8 cellular contexts compared by ENCODE assay signal in the genomic region with DNA sequence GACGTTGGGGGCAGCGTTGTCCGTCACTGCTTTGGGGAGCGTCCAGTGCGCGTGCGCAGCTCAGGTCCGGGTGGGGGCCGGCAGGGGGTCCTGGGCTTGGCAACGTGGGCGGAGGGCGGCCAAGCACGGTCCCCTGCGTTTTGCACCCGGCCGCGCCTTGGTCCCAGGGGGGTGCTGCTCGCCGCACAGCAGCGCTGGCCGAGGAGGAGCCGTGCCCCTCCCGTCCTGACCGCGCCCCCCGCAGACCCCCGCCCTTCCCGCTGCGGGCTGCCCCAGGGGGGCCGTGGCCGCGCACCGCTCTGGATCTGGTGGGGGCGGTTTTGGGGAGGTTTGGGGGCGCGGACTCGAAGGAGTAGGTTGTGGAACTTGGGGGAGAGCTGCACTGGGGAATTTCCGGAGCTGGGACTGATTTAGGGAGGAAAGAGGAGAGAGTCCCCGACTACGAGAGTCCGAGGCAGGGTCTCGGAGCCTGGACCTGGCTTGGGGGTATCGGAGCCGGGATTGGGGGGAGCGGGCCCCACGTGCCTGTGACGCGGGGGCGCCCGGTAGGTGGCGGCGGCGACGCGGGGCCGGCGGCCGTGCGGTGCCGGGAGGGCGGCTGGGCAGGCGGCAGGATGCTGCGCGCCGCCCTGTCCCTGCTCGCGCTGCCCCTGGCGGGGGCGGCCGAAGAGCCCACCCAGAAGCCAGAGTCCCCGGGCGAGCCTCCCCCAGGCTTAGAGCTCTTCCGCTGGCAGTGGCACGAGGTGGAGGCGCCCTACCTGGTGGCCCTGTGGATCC. TPM values are rescaled to one million over a fixed set of nuclear protein-coding genes. Genes with fewer than 3 reads are reported as not detected.
DNase-seq lines count a peak whose midpoint lies in the region; ATAC-seq and TF ChIP-seq lines count a peak whose summit lies in the region.

A gene with protein sequence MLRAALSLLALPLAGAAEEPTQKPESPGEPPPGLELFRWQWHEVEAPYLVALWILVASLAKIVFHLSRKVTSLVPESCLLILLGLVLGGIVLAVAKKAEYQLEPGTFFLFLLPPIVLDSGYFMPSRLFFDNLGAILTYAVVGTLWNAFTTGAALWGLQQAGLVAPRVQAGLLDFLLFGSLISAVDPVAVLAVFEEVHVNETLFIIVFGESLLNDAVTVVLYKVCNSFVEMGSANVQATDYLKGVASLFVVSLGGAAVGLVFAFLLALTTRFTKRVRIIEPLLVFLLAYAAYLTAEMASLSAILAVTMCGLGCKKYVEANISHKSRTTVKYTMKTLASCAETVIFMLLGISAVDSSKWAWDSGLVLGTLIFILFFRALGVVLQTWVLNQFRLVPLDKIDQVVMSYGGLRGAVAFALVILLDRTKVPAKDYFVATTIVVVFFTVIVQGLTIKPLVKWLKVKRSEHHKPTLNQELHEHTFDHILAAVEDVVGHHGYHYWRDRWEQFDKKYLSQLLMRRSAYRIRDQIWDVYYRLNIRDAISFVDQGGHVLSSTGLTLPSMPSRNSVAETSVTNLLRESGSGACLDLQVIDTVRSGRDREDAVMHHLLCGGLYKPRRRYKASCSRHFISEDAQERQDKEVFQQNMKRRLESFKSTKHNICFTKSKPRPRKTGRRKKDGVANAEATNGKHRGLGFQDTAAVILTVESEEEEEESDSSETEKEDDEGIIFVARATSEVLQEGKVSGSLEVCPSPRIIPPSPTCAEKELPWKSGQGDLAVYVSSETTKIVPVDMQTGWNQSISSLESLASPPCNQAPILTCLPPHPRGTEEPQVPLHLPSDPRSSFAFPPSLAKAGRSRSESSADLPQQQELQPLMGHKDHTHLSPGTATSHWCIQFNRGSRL (plus strand): TSS at position 579 of the 777 bp plus-strand sequence. CDS start 36 bp downstream, at position 615.

- TF ChIP-seq POLR2A in IMR-90 (IDR thresholded peaks at IDR 0.05; ENCODE audit: low read depth, low read length) = no peak

- H3K9me3 Mint-ChIP-seq in activated naive CD8-positive, alpha-beta T cell treated with anti-CD3 and anti-CD28 coated beads, Interleukin-2, amount 50 U/mL, for 24 hours = no peaks in the 10 kb centered on the region
- H3K9me3 Mint-ChIP-seq in stimulated activated memory B cell treated with anti-CD40 and anti-IgM and Interleukin-4, amounts not matched to agents 10 μg/mL and 1 μg/mL and 100 μg/mL, for 72 hours = no peaks in the 10 kb centered on the region

- peak within 1 kb of the TSS; percentile 35 to 83 for H4K8ac ChIP-seq in IMR-90 (ENCODE audit: low read depth in 2 of 2, low read length in 2 of 2)

- H3K9me1 ChIP-seq in IMR-90 (ENCODE audit: insufficient read depth, low read length) = peaks cover 22% of the 10 kb centered on the region

- H3K4me1 ChIP-seq in IMR-90 (ENCODE audit: control insufficient read depth, insufficient read depth, low read length) (peaks cover 36% of the 10 kb centered on the region), iPS-15b (ENCODE audit: control insufficient read depth, insufficient read depth, low read length) (peaks cover 13% of the 10 kb centered on the region)

- H3K27me3 ChIP-seq in IMR-90 (ENCODE audit: control insufficient read depth, insufficient read depth, low read length) = no peaks in the 10 kb centered on the region
- H3K27me3 ChIP-seq in iPS-15b (ENCODE audit: control insufficient read depth, insufficient read depth, low read length) = peaks cover 23% of the 10 kb centered on the region

- H3K56ac ChIP-seq in IMR-90 (ENCODE audit: extremely low read depth, insufficient read depth, low read length) = peak within 1 kb of the TSS; percentile 49

- TF ChIP-seq RAD21 in IMR-90 (IDR thresholded peaks at IDR 0.05; ENCODE audit: low read length) = no peak

- H3K9me3 ChIP-seq in IMR-90 (ENCODE audit: control insufficient read depth, insufficient read depth, low read length) (no peaks in the 10 kb centered on the region), iPS-15b (ENCODE audit: control insufficient read depth, insufficient read depth, low read length) (no peaks in the 10 kb centered on the region)

- intact Hi-C loops in IMR-90 (cut with micrococcal nuclease) = loop anchor here (5.0 kb wide), 1 partner anchor 144 kb away; a partner anchor contains a TSS

- H4K5ac ChIP-seq in IMR-90 (ENCODE audit: low read depth, low read length) = peak within 1 kb of the TSS; percentile 66

- no TSS peak for BruUV-seq in IMR-90 (replicated peaks; lab: Mats Ljungman, UMichigan)

- H2AK5ac ChIP-seq in IMR-90 (ENCODE audit: low read depth, low read length) = peak within 1 kb of the TSS; percentile 93

- peak; percentile 39 for DNase-seq in EL
- DNase-seq in IMR-90 = no peak
- DNase-seq in activated naive CD8-positive, alpha-beta T cell treated with anti-CD3 and anti-CD28 coated beads, Interleukin-2, amount 50 U/mL, for 24 hours = peak; percentile 52
- no peak for DNase-seq in NCI-H446 treated with DMSO at 0.1 percent for 48 hours (lab: John Stamatoyannopoulos, UW)
- DNase-seq in globus pallidus (ENCODE audit: low spot score) = no peak

- peak within 1 kb of the TSS; percentile 67 for H3K14ac ChIP-seq in IMR-90 (replicated peaks; ENCODE audit: low read depth, low read length)

- 1% methylated on average over 33 of the region's 75 CpGs; no CpG with 5 or more reads in 1 of the 2 experiments for WGBS in IMR-90 (ENCODE audit: extremely low coverage in 2 of 2, insufficient read length in 1 of 2), 2 experiments

- POLR2A ChIA-PET in IMR-90 (lab: Charles Lee; ENCODE audit: unreplicated experiment) = interaction anchor here (0.6 kb wide), 1 partner anchor 205 kb away, joined by 3 read pairs; no protein-coding TSS in a partner anchor

- peak within 1 kb of the TSS; percentile 87 for H2AK9ac ChIP-seq in IMR-90 (replicated peaks; ENCODE audit: low read depth, low read length, poor library complexity)

- peaks cover 5% of the 10 kb centered on the region for H3K27me3 Mint-ChIP-seq in activated naive CD8-positive, alpha-beta T cell treated with anti-CD3 and anti-CD28 coated beads, Interleukin-2, amount 50 U/mL, for 24 hours
- peaks cover 30% of the 10 kb centered on the region for H3K27me3 Mint-ChIP-seq in stimulated activated memory B cell treated with anti-CD40 and anti-IgM and Interleukin-4, amounts not matched to agents 10 μg/mL and 1 μg/mL and 100 μg/mL, for 72 hours

- peak within 1 kb of the TSS; percentile 73 for H4K91ac ChIP-seq in IMR-90 (ENCODE audit: insufficient read depth, low read depth, low read length)

- H2BK5ac ChIP-seq in IMR-90 (ENCODE audit: low read depth, low read length, poor library complexity, severe bottlenecking) = peak within 1 kb of the TSS; percentile 41

- H2BK15ac ChIP-seq in IMR-90 (ENCODE audit: low read depth, low read length) = peak within 1 kb of the TSS; percentile 34; the same call in 1 of the 3 replicates

- H3K79me1 ChIP-seq in IMR-90 (ENCODE audit: low read depth in 1 of 2, low read length in 2 of 2) = peaks cover 10 to 51% of the 10 kb centered on the region in 2 experiments; a peak in 3 of 4 replicates

- H3K36me3 Mint-ChIP-seq in activated naive CD8-positive, alpha-beta T cell treated with anti-CD3 and anti-CD28 coated beads, Interleukin-2, amount 50 U/mL, for 24 hours (ENCODE audit: low read depth) = no peaks in the 10 kb centered on the region
- no peaks in the 10 kb centered on the region for H3K36me3 Mint-ChIP-seq in stimulated activated memory B cell treated with anti-CD40 and anti-IgM and Interleukin-4, amounts not matched to agents 10 μg/mL and 1 μg/mL and 100 μg/mL, for 72 hours

- H3K36me3 ChIP-seq in IMR-90 (ENCODE audit: control insufficient read depth, insufficient read depth, low read length) (no peaks in the 10 kb centered on the region), iPS-15b (ENCODE audit: control insufficient read depth, insufficient read depth, low read length) (no peaks in the 10 kb centered on the region)

- H3K4me2 ChIP-seq in IMR-90 (ENCODE audit: low read depth, low read length) = peak within 1 kb of the TSS; percentile 88

- peak within 1 kb of the TSS; percentile 24 for H2BK120ac ChIP-seq in IMR-90 (ENCODE audit: low read depth, low read length)

- peak within 1 kb of the TSS; percentile 89 for H3K4me3 Mint-ChIP-seq in activated naive CD8-positive, alpha-beta T cell treated with anti-CD3 and anti-CD28 coated beads, Interleukin-2, amount 50 U/mL, for 24 hours
- H3K4me3 Mint-ChIP-seq in stimulated activated memory B cell treated with anti-CD40 and anti-IgM and Interleukin-4, amounts not matched to agents 10 μg/mL and 1 μg/mL and 100 μg/mL, for 72 hours = peak within 1 kb of the TSS; percentile 82

- peak within 1 kb of the TSS; percentile 83 for H3K27ac Mint-ChIP-seq in activated naive CD8-positive, alpha-beta T cell treated with anti-CD3 and anti-CD28 coated beads, Interleukin-2, amount 50 U/mL, for 24 hours
- peak within 1 kb of the TSS; percentile 85 for H3K27ac Mint-ChIP-seq in stimulated activated memory B cell treated with anti-CD40 and anti-IgM and Interleukin-4, amounts not matched to agents 10 μg/mL and 1 μg/mL and 100 μg/mL, for 72 hours

- dilution Hi-C loops in IMR-90 (cut with HindIII; ENCODE audit: low sequenced_read_pairs, unreplicated experiment) = no loop called here

- peak; percentile 20; the same call in 1 of the 2 replicates for TF ChIP-seq CTCF in IMR-90 (conservative IDR thresholded peaks at IDR 0.05; ENCODE audit: low read depth, low read length)

- H2BK20ac ChIP-seq in IMR-90 (ENCODE audit: low read depth, low read length) = peak within 1 kb of the TSS; percentile 24; the same call in 1 of the 2 replicates

- H3K9ac ChIP-seq in IMR-90 (ENCODE audit: low read depth, low read length) (peak within 1 kb of the TSS; percentile 81), iPS-15b (ENCODE audit: low read depth, low read length) (no peak within 1 kb of the TSS)

- CTCF ChIA-PET in IMR-90 (lab: Yijun Ruan, JAX) = interaction anchor here (1.5 kb wide), 1 partner anchor 12 kb away, joined by 4 read pairs; no protein-coding TSS in a partner anchor

- H2AFZ ChIP-seq in IMR-90 (replicated peaks; ENCODE audit: low read length, poor library complexity) = peak within 1 kb of the TSS; percentile 90

- H3K4me3 ChIP-seq in IMR-90 (ENCODE audit: insufficient read depth, low read depth, low read length) (peak within 1 kb of the TSS; percentile 59), iPS-15b (ENCODE audit: low read depth, low read length) (peak within 1 kb of the TSS; percentile 70)

- peak; percentile 7; the same call in 1 of the 2 replicates for ATAC-seq in IMR-90 (ENCODE audit: low read depth)
- no peak for ATAC-seq in activated naive CD8-positive, alpha-beta T cell treated with anti-CD3 and anti-CD28 coated beads, Interleukin-2, amount 50 U/mL, for 24 hours
- ATAC-seq in stimulated activated memory B cell treated with anti-CD40 and anti-IgM and Interleukin-4, amounts not matched to agents 10 μg/mL and 1 μg/mL and 100 μg/mL, for 72 hours = no peak
- ATAC-seq in GM18867 (IDR thresholded peaks at IDR 0.05; ENCODE audit: unreplicated experiment) = no peak

- peaks cover 44% of the 10 kb centered on the region for H3K4me1 Mint-ChIP-seq in activated naive CD8-positive, alpha-beta T cell treated with anti-CD3 and anti-CD28 coated beads, Interleukin-2, amount 50 U/mL, for 24 hours
- peaks cover 45% of the 10 kb centered on the region for H3K4me1 Mint-ChIP-seq in stimulated activated memory B cell treated with anti-CD40 and anti-IgM and Interleukin-4, amounts not matched to agents 10 μg/mL and 1 μg/mL and 100 μg/mL, for 72 hours

- in situ Hi-C loops in IMR-90 (cut with MboI; ENCODE audit: low sequenced_read_pairs) = no loop called here

- H3K18ac ChIP-seq in IMR-90 (ENCODE audit: low read depth, low read length) = no peak within 1 kb of the TSS; the same call in 1 of the 2 replicates

- H3K23ac ChIP-seq in IMR-90 (ENCODE audit: low read depth, low read length) = peak within 1 kb of the TSS; percentile 88

- no peaks in the 10 kb centered on the region; the same call in 1 of the 2 replicates for H4K20me1 ChIP-seq in IMR-90 (ENCODE audit: insufficient read depth, low read length)

- peak within 1 kb of the TSS; percentile 57 for H3K27ac ChIP-seq in IMR-90 (ENCODE audit: insufficient read depth, low read length)

- H3K4ac ChIP-seq in IMR-90 (ENCODE audit: low read depth, low read length) = peak within 1 kb of the TSS; percentile 79

RNA-seq across cellular contexts. Expression of the gene that starts here (rescaled TPM):
- total RNA-seq in IMR-90 (2012; rRNA removed) = 1.8 and 2.5 TPM in 2 replicates
- 5.4 and 5.7 TPM in 2 replicates for polyA plus RNA-seq in IMR-90 (2012; rRNA removed)
- 2.5 and 4.1 TPM in 2 replicates for polyA plus RNA-seq in IMR-90 (2012; cell fraction: cytosol; rRNA removed)
- polyA plus RNA-seq in IMR-90 (2012; cell fraction: nucleus; rRNA removed; ENCODE audit: low replicate concordance) = 56.1 and 64.8 TPM in 2 replicates

Comparison
In these comparisons a context has a peak if more than half of its experiments do, and no peak if none do; other contexts are left out.
1. DNase-seq: peak in EL (single experiment) and activated naive CD8-positive, alpha-beta T cell treated with anti-CD3 and anti-CD28 coated beads, Interleukin-2, amount 50 U/mL, for 24 hours (single experiment); none in IMR-90 (single experiment), NCI-H446 treated with DMSO at 0.1 percent for 48 hours (single experiment) and globus pallidus (single experiment).